Comparison of ENCODE assay signal across 11 cellular contexts in the genomic region with DNA sequence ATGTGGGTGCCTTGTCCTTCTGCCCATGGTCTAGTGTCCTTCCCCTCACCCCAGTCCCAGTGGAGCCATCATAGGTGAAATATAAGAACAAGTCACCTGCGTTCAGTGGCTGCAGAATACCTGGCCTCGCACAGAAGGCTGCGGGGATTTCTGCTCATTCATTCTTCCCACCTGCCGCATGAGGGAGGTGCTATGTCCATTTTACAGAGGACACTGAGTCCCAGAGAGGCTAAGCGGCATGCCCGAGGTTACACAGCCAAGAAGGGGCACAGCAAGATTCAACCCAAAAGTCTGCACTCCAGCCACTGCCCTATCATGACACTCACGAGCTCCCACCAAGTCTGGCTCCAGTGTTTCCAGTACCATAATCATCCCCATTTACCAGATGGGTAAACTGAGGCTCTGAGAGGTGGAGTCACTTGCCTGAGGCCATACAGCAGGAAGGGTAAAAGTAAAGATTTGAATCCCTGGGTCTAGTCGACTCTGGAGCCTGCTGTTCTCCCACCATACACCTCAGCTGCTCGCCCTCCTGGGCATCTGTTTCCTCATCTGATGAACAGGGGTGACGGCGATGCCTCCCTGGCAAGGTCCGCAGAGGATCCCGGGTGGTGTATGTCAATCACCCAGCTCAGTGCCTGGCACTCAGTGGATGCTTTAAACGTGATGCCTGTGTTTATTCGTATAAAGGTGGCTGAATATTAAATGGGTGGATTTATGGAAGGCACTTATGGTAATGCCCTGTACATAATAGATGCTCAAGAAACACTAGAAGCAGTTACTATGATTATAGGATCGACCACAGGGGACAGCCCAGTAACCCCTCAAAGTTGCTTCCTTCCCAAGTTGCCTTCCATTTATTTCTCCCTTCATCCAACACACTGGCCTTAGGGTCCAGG.
DNase-seq lines count a peak whose midpoint lies in the region; ATAC-seq, FAIRE-seq and TF ChIP-seq lines count a peak whose summit lies in the region.
"Had no signal": no experiment of that assay in that cellular context is flagged by ENCODE, and none has a peak within 500 bp of the region (broad histone marks: within the 10 kb centered on the region; RNA-seq: fewer than 3 reads in every experiment).

No MANE protein-coding gene starts in this region.

- peaks cover 25% of the 10 kb centered on the region for H3K4me1 ChIP-seq in fibroblast of lung (ENCODE audit: control insufficient read depth, extremely low read depth, insufficient read depth, low read length)
- peaks cover 0 to 12% (median 0%) of the 10 kb centered on the region in 3 donors for H3K4me1 ChIP-seq in pancreas
- no peaks in the 10 kb centered on the region for H3K4me1 ChIP-seq in urinary bladder (ENCODE audit: insufficient read depth)

- intact Hi-C loops in pancreas (cut with DNase I): no loop called here

- H3K27ac ChIP-seq in fibroblast of lung (ENCODE audit: insufficient read depth, low read length): peak overlapping the region; percentile 99
- H3K27ac ChIP-seq in pancreas: peak overlapping the region in 3 of 4 donors; percentile 38 to 74 (median 64)
- H3K27ac ChIP-seq in urinary bladder (ENCODE audit: low read depth): peak overlapping the region; percentile 73
- H3K27ac ChIP-seq: 22Rv1, cardiac muscle cell had no signal

- TF ChIP-seq POLR2A in GM12892 (IDR thresholded peaks at IDR 0.05; ENCODE audit: low read depth, low read length): no peak

- TF ChIP-seq CTCF in fibroblast of lung (conservative IDR thresholded peaks at IDR 0.05 in 1 of 2, IDR thresholded peaks at IDR 0.05 in 1 of 2; ENCODE audit: low read depth in 1 of 2, low read length in 2 of 2) (no peak), pancreas (IDR thresholded peaks at IDR 0.05) (no peak)

- H3K4me1 Mint-ChIP-seq in activated CD8-positive, alpha-beta memory T cell treated with anti-CD3 and anti-CD28 coated beads, Interleukin-2, amount 10 ng/mL, durations not matched to agents 7 days and 5 days: peaks cover 28% of the 10 kb centered on the region

- WGBS in pancreas, 2 donors: 74 to 82% methylated on average over 16 of the region's 16 CpGs
- 88% methylated on average over 16 of the region's 16 CpGs for WGBS in urinary bladder

- FAIRE-seq in pancreas (lab: Jason Lieb, UNC) (no peak), GM12892 (lab: Jason Lieb, UNC) (no peak)

- H3K9me3 ChIP-seq in fibroblast of lung (ENCODE audit: control insufficient read depth, insufficient read depth, low read depth, low read length): no peaks in the 10 kb centered on the region
- no peaks in the 10 kb centered on the region for H3K9me3 ChIP-seq in pancreas

- H3K36me3 ChIP-seq in fibroblast of lung (ENCODE audit: control insufficient read depth, insufficient read depth, low read length) (no peaks in the 10 kb centered on the region), pancreas (no peaks in the 10 kb centered on the region), urinary bladder (ENCODE audit: insufficient read depth) (no peaks in the 10 kb centered on the region)
- H3K36me3 ChIP-seq: cardiac muscle cell had no signal

- peak overlapping the region; percentile 21 for H3K27ac Mint-ChIP-seq in activated CD8-positive, alpha-beta memory T cell treated with anti-CD3 and anti-CD28 coated beads, Interleukin-2, amount 10 ng/mL, durations not matched to agents 7 days and 5 days

- CTCF ChIA-PET in activated CD8-positive, alpha-beta memory T cell treated with anti-CD3 and anti-CD28 coated beads, Interleukin-2, amount 10 ng/mL, durations not matched to agents 7 days and 5 days (lab: Charles Lee): interaction anchor here (0.9 kb wide), 1 partner anchor 9 kb away, joined by 3 read pairs; no protein-coding TSS in a partner anchor

- in situ Hi-C loops in KBM-7 (cut with MboI; ENCODE audit: low pct_unique_long_range_greater_than_20kb, low sequenced_read_pairs): no loop called here

- no peaks in the 10 kb centered on the region for H3K27me3 ChIP-seq in fibroblast of lung (ENCODE audit: control insufficient read depth, insufficient read depth, low read length)
- no peaks in the 10 kb centered on the region for H3K27me3 ChIP-seq in pancreas
- H3K27me3 ChIP-seq: cardiac muscle cell had no signal

- H3K4me3 Mint-ChIP-seq in activated CD8-positive, alpha-beta memory T cell treated with anti-CD3 and anti-CD28 coated beads, Interleukin-2, amount 10 ng/mL, durations not matched to agents 7 days and 5 days: no peak overlapping the region

- no peaks in the 10 kb centered on the region for H3K27me3 Mint-ChIP-seq in activated CD8-positive, alpha-beta memory T cell treated with anti-CD3 and anti-CD28 coated beads, Interleukin-2, amount 10 ng/mL, durations not matched to agents 7 days and 5 days

- no peaks in the 10 kb centered on the region for H3K79me2 ChIP-seq in fibroblast of lung (ENCODE audit: control insufficient read depth, insufficient read depth, low read length)

- H3K9ac ChIP-seq in fibroblast of lung (ENCODE audit: insufficient read depth, low read length): peak overlapping the region; percentile 70

- H2AFZ ChIP-seq in fibroblast of lung (ENCODE audit: low read length): no peak overlapping the region

- no peaks in the 10 kb centered on the region for H3K36me3 Mint-ChIP-seq in activated CD8-positive, alpha-beta memory T cell treated with anti-CD3 and anti-CD28 coated beads, Interleukin-2, amount 10 ng/mL, durations not matched to agents 7 days and 5 days

- no peak for ATAC-seq in activated CD8-positive, alpha-beta memory T cell treated with anti-CD3 and anti-CD28 coated beads, Interleukin-2, amount 10 ng/mL, durations not matched to agents 7 days and 5 days
- no peak for ATAC-seq in pancreas

- no peak for DNase-seq in activated CD8-positive, alpha-beta memory T cell treated with anti-CD3 and anti-CD28 coated beads, Interleukin-2, amount 10 ng/mL, durations not matched to agents 7 days and 5 days
- DNase-seq in activated CD8-positive, alpha-beta memory T cell treated with anti-CD3 and anti-CD28 coated beads, Interleukin-2, amount 50 U/mL, for 4 hours: no peak
- no peak for DNase-seq in fibroblast of lung (ENCODE audit: low read depth in 2 of 2)
- DNase-seq in pancreas: peak in 1 of 6 donors; percentile 28
- no peak for DNase-seq in KBM-7
- DNase-seq in SK-N-DZ (ENCODE audit: low spot score): no peak
- DNase-seq in GM12892 (ENCODE audit: insufficient read length): no peak
- DNase-seq: stimulated activated naive CD4-positive, alpha-beta T cell treated with Interleukin-2 at 50 U/mL for 16 hours had no signal

- no peaks in the 10 kb centered on the region for H4K20me1 ChIP-seq in fibroblast of lung (ENCODE audit: control insufficient read depth, extremely low read depth, insufficient read depth, low read length)

- no peak overlapping the region for H3K4me2 ChIP-seq in fibroblast of lung (ENCODE audit: extremely low read depth, insufficient read depth, low read length)

- no peaks in the 10 kb centered on the region for H3K9me3 Mint-ChIP-seq in activated CD8-positive, alpha-beta memory T cell treated with anti-CD3 and anti-CD28 coated beads, Interleukin-2, amount 10 ng/mL, durations not matched to agents 7 days and 5 days (ENCODE audit: low read depth)

- H3K4me3 ChIP-seq in fibroblast of lung (replicated peaks in 1 of 4; ENCODE audit: control extremely low read depth in 1 of 4, insufficient read depth in 1 of 4, low read depth in 3 of 4, low read length in 4 of 4) (no peak overlapping the region), pancreas (no peak overlapping the region), urinary bladder (ENCODE audit: low read depth, low read length) (no peak overlapping the region)
- H3K4me3 ChIP-seq: cardiac muscle cell had no signal
